ENCODE assay signal across 16 cellular contexts in genomic region chr10:48634984-48635557, GRCh38. TPM values are rescaled to one million over a fixed set of nuclear protein-coding genes. Genes with fewer than 3 reads are reported as not detected.
DNase-seq lines count a peak whose midpoint lies in the region; ATAC-seq lines count a peak whose summit lies in the region.
"Had no signal": no experiment of that assay in that cellular context is flagged by ENCODE, and none has a peak within 500 bp of the region (broad histone marks: within the 10 kb centered on the region; RNA-seq: fewer than 3 reads in every experiment).

No MANE protein-coding gene starts in this region.

- H3K27me3 ChIP-seq in BLaER1 treated with 17β-estradiol and CSF1 and Interleukin-3, amounts not matched to agents 10 nM and 100 nM, result peaks cover 0 to 24% (median 0%) of the 10 kb centered on the region in 11 experiments; a peak in 4 of 22 replicates
- no peaks in the 10 kb centered on the region for H3K27me3 ChIP-seq in skeletal muscle satellite cell (ENCODE audit: control insufficient read depth, insufficient read depth, low read length)
- H3K27me3 ChIP-seq: body of pancreas, vagina had no signal

- no peaks in the 10 kb centered on the region for H4K20me1 ChIP-seq in BLaER1 treated with 17β-estradiol and CSF1 and Interleukin-3, amounts not matched to agents 10 nM and 100 nM

- DNase-seq in caudate nucleus (lab: John Stamatoyannopoulos, UW) (no peak), dermis blood vessel endothelial cell (no peak)
- no peak for DNase-seq in activated CD4-positive, CD25-positive, alpha-beta regulatory T cell treated with anti-CD3 and anti-CD28 coated beads, Interleukin-2, amount 50 U/mL, for 72 hours
- no peak for DNase-seq in activated naive CD4-positive, alpha-beta T cell treated with Interleukin-2 at 50 U/mL for 16 hours
- DNase-seq: activated naive CD4-positive, alpha-beta T cell treated with anti-CD3 and anti-CD28 coated beads, Interleukin-2, amount 50 U/mL, for 16 hours; NCI-H1436 treated with DMSO at 0.1 percent for 48 hours; NCI-H2227 treated with DMSO at 0.1 percent for 48 hours; stomach had no signal

- peak; percentile 6 for ATAC-seq in HG03354 (IDR thresholded peaks at IDR 0.05; ENCODE audit: poor library complexity, severe bottlenecking, unreplicated experiment)
- ATAC-seq: body of pancreas had no signal

- H3K9me3 ChIP-seq in BLaER1 treated with 17β-estradiol and CSF1 and Interleukin-3, amounts not matched to agents 10 nM and 100 nM (replicated peaks in 1 of 11), result peaks cover 0 to 15% (median 3%) of the 10 kb centered on the region in 11 experiments; a peak in 14 of 22 replicates
- H3K9me3 ChIP-seq in skeletal muscle satellite cell (replicated peaks; ENCODE audit: low read length), result no peaks in the 10 kb centered on the region
- H3K9me3 ChIP-seq: body of pancreas, stomach, vagina had no signal

- no peaks in the 10 kb centered on the region for H3K36me3 ChIP-seq in BLaER1 treated with 17β-estradiol and CSF1 and Interleukin-3, amounts not matched to agents 10 nM and 100 nM
- H3K36me3 ChIP-seq in skeletal muscle satellite cell (ENCODE audit: insufficient read depth, low read length), result no peaks in the 10 kb centered on the region
- H3K36me3 ChIP-seq: stomach, vagina had no signal

- peak overlapping the region; percentile 87 to 98 (median 94) for H3K4me2 ChIP-seq in BLaER1 treated with 17β-estradiol and CSF1 and Interleukin-3, amounts not matched to agents 10 nM and 100 nM
- H3K4me2 ChIP-seq in skeletal muscle satellite cell (ENCODE audit: low read length), result peak overlapping the region; percentile 44

- peak overlapping the region in 8 of 10 experiments; percentile 1 to 52 (median 36); a peak in 14 of 20 replicates for H3K4me3 ChIP-seq in BLaER1 treated with 17β-estradiol and CSF1 and Interleukin-3, amounts not matched to agents 10 nM and 100 nM
- H3K4me3 ChIP-seq in skeletal muscle satellite cell (ENCODE audit: low read length), result no peak overlapping the region
- H3K4me3 ChIP-seq: body of pancreas, stomach, vagina had no signal

- peak overlapping the region; percentile 88 to 98 (median 96) for H3K27ac ChIP-seq in BLaER1 treated with 17β-estradiol and CSF1 and Interleukin-3, amounts not matched to agents 10 nM and 100 nM
- H3K27ac ChIP-seq in caudate nucleus (ENCODE audit: low read depth, low read length), result peak overlapping the region; percentile 66
- H3K27ac ChIP-seq: body of pancreas, epithelial cell of prostate, vagina had no signal

- H3K9ac ChIP-seq in BLaER1 treated with 17β-estradiol and CSF1 and Interleukin-3, amounts not matched to agents 10 nM and 100 nM, result peak overlapping the region; percentile 76 to 87 (median 84)
- H3K9ac ChIP-seq in skeletal muscle satellite cell (ENCODE audit: low read depth, low read length), result peak overlapping the region; percentile 41

- H3K4me1 ChIP-seq in BLaER1 treated with 17β-estradiol and CSF1 and Interleukin-3, amounts not matched to agents 10 nM and 100 nM, result peaks cover 39 to 97% (median 69%) of the 10 kb centered on the region in 10 experiments
- peaks cover 46% of the 10 kb centered on the region for H3K4me1 ChIP-seq in skeletal muscle satellite cell (ENCODE audit: control insufficient read depth, insufficient read depth, low read length)
- H3K4me1 ChIP-seq: body of pancreas, vagina had no signal

RNA-seq across cellular contexts. Expression of gene ARHGAP22, which starts 30.2 kb away (rescaled TPM):
- 106 and 152 TPM in 2 replicates for total RNA-seq in skeletal muscle satellite cell (2012; rRNA removed)
- total RNA-seq in dermis blood vessel endothelial cell, result 8.3 and 19.0 TPM in 2 replicates
- total RNA-seq: activated CD4-positive, alpha-beta T cell treated with anti-CD3 and anti-CD28 coated beads, Interleukin-2, amount 10 ng/mL, durations not matched to agents 7 days and 5 days had no signal

RNA-seq across cellular contexts. Expression of gene WDFY4, which starts 49.6 kb away (rescaled TPM):
- total RNA-seq in skeletal muscle satellite cell (2012; rRNA removed), result not detected in 2 replicates
- 0.34 and 2.1 TPM in 2 replicates for total RNA-seq in dermis blood vessel endothelial cell
- total RNA-seq: RPMI7951 had no signal
